ENCODE assay signal across 31 cellular contexts in genomic region chr21:32548978-32549377, GRCh38. TPM values are rescaled to one million over a fixed set of nuclear protein-coding genes. Genes with fewer than 3 reads are reported as not detected.
"Had no signal": no experiment of that assay in that cellular context is flagged by ENCODE, and none has a peak within 500 bp of the region (broad histone marks: within the 10 kb centered on the region; RNA-seq: fewer than 3 reads in every experiment).

No MANE protein-coding gene starts in this region.

- H3K4me3 ChIP-seq: adrenal gland, ascending aorta, breast epithelium, cardiac muscle cell, coronary artery had no signal

- DNase-seq: activated CD4-positive, alpha-beta memory T cell treated with anti-CD3 and anti-CD28 coated beads for 36 hours; activated CD4-positive, alpha-beta T cell treated with anti-CD3 and anti-CD28 coated beads for 36 hours; activated CD4-positive, alpha-beta T cell treated with anti-CD3 and anti-CD28 coated beads, Interleukin-2, amount 10 ng/mL, durations not matched to agents 24 days and 14 days; activated CD4-positive, CD25-positive, alpha-beta regulatory T cell; activated CD4-positive, CD25-positive, alpha-beta regulatory T cell treated with anti-CD3 and anti-CD28 coated beads, Interleukin-2, amount 50 U/mL, for 72 hours; activated CD8-positive, alpha-beta memory T cell treated with anti-CD3 and anti-CD28 coated beads, Interleukin-2, amount 10 ng/mL, durations not matched to agents 7 days and 5 days; activated CD8-positive, alpha-beta memory T cell treated with anti-CD3 and anti-CD28 coated beads, Interleukin-2, amount 50 U/mL, for 4 hours; activated CD8-positive, alpha-beta T cell treated with anti-CD3 and anti-CD28 coated beads, Interleukin-2, amount 10 ng/mL, durations not matched to agents 7 days and 5 days; activated effector memory CD4-positive, alpha-beta T cell treated with anti-CD3 and anti-CD28 coated beads, Interleukin-2, amount 50 U/mL, for 16 hours; activated naive CD4-positive, alpha-beta T cell treated with anti-CD3 and anti-CD28 coated beads for 36 hours; activated naive CD8-positive, alpha-beta T cell treated with anti-CD3 and anti-CD28 coated beads for 36 hours; activated naive CD8-positive, alpha-beta T cell treated with anti-CD3 and anti-CD28 coated beads, Interleukin-2, amount 50 U/mL, for 24 hours; activated T-cell treated with anti-CD3 and anti-CD28 coated beads, Interleukin-2, amount 50 U/mL, for 1 hour; activated T-cell treated with anti-CD3 and anti-CD28 coated beads, Interleukin-2, amount 50 U/mL, for 48 hours; adrenal gland; central memory CD4-positive, alpha-beta T cell; cerebellar nuclear complex; effector CD4-positive, alpha-beta T cell; effector memory CD8-positive, alpha-beta T cell; foreskin fibroblast; head of caudate nucleus; hippocampal formation; T-helper 1 cell; T-helper 17 cell; T1000 had no signal

- H3K27me3 ChIP-seq: adrenal gland, ascending aorta, breast epithelium, cardiac muscle cell had no signal

- H3K4me1 ChIP-seq: adrenal gland, ascending aorta, breast epithelium had no signal

- H3K36me3 ChIP-seq: adrenal gland, ascending aorta, breast epithelium, cardiac muscle cell had no signal

- FAIRE-seq: frontal cortex had no signal

- H3K9me3 ChIP-seq: adrenal gland, ascending aorta, breast epithelium had no signal

- H3K27ac ChIP-seq: adrenal gland, ascending aorta, breast epithelium, cardiac muscle cell, coronary artery, epithelial cell of prostate had no signal

RNA-seq across cellular contexts. Expression of gene TCP10L, which starts 36.3 kb away (rescaled TPM):
- total RNA-seq: activated CD8-positive, alpha-beta memory T cell treated with anti-CD3 and anti-CD28 coated beads, Interleukin-2, amount 10 ng/mL, durations not matched to agents 7 days and 5 days had no signal
